20 cellular contexts compared by ENCODE assay signal in the genomic region with DNA sequence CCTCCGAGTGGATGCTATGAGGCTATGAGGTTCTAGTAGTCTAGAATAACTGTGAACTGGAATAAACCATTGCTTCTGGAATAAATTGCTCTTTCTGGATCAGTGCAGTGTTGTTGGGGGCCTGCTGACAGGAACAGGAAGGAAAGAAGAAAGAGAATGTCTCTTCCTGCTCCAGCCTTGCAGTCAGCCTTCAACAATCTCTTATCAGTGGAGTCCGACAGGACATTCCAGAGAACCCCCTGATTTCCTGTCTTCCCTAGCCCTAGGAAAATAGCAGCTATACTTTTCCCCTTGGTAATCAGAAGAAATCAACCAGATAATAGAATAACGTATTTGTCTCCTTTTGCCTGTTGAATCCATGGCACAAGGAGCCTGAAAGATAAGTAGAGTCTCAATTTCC.
"Had no signal": no experiment of that assay in that cellular context is flagged by ENCODE, and none has a peak within 500 bp of the region (broad histone marks: within the 10 kb centered on the region; RNA-seq: fewer than 3 reads in every experiment).

No MANE protein-coding gene starts in this region.

- H3K4me1 ChIP-seq: esophagus muscularis mucosa, gastroesophageal sphincter, left lung, lower lobe of right lung had no signal

- H3K36me3 ChIP-seq: esophagus muscularis mucosa, gastroesophageal sphincter, heart left ventricle, left lung, lower lobe of right lung had no signal

- FAIRE-seq: colon, frontal cortex, islet of Langerhans had no signal

- H2AFZ ChIP-seq: hepatocyte had no signal

- H3K4me2 ChIP-seq: hepatocyte had no signal

- H3K27ac ChIP-seq: coronary artery, dorsolateral prefrontal cortex, esophagus muscularis mucosa, foreskin keratinocyte, gastroesophageal sphincter, heart left ventricle, hepatocyte, left lung, lower lobe of right lung had no signal

- H3K4me3 ChIP-seq: coronary artery, dorsolateral prefrontal cortex, esophagus muscularis mucosa, gastroesophageal sphincter, heart left ventricle, hepatocyte, left lung, lower lobe of right lung had no signal

- H3K27me3 ChIP-seq: dorsolateral prefrontal cortex, esophagus muscularis mucosa, foreskin keratinocyte, gastroesophageal sphincter, heart left ventricle, left lung had no signal

- H3K79me2 ChIP-seq: hepatocyte had no signal

- H3K9me3 ChIP-seq: esophagus muscularis mucosa, gastroesophageal sphincter, heart left ventricle, left lung, lower lobe of right lung had no signal

- DNase-seq: dorsolateral prefrontal cortex; effector CD4-positive, alpha-beta T cell; effector memory CD4-positive, alpha-beta T cell; foreskin keratinocyte; heart left ventricle; hypothalamus; left cardiac atrium; left lung; left ventricle myocardium superior; lower lobe of right lung; mesenchymal stem cell; midbrain; naive thymus-derived CD4-positive, alpha-beta T cell had no signal
